In genomic region chr11:75275581-75275980, GRCh38 we compare ENCODE assay signal across 9 cellular contexts. TPM values are rescaled to one million over a fixed set of nuclear protein-coding genes. Genes with fewer than 3 reads are reported as not detected.
DNase-seq lines count a peak whose midpoint lies in the region; ATAC-seq, FAIRE-seq and TF ChIP-seq lines count a peak whose summit lies in the region.
"Had no signal": no experiment of that assay in that cellular context is flagged by ENCODE, and none has a peak within 500 bp of the region (broad histone marks: within the 10 kb centered on the region; RNA-seq: fewer than 3 reads in every experiment).

No MANE protein-coding gene starts in this region.

- no peaks in the 10 kb centered on the region for H3K9me3 Mint-ChIP-seq in activated T-helper 1 cell treated with anti-CD3 and anti-CD28 coated beads, Interleukin-12 subunit alpha, Interleukin-12 subunit beta, Interleukin-2, Interleukin-4 antibody, amounts not matched to agents 30 ng/mL and 10 ng/mL and 1 ng/mL, durations not matched to agents 14 hours and 24 hours and 36 hours

- TF ChIP-seq CTCF in right lobe of liver (IDR thresholded peaks at IDR 0.05) (no peak), HepG2 (CRISPR knock-in tag; IDR thresholded peaks at IDR 0.05) (no peak), lower lobe of right lung (IDR thresholded peaks at IDR 0.05) (no peak)

- ATAC-seq in right lobe of liver (peak; percentile 52 to 71 (median 60)), HepG2 (no peak), lower lobe of right lung (peak; percentile 15 to 27), HG02870 (IDR thresholded peaks at IDR 0.05; ENCODE audit: unreplicated experiment) (no peak)

- BruUV-seq in HepG2 (replicated peaks; lab: Mats Ljungman, UMichigan) = no TSS peak

- CTCF ChIA-PET in HepG2 (lab: Yijun Ruan, JAX; ENCODE audit: low intra/inter-chr PET ratio, low total read pairs) = no interaction called here

- no peak for FAIRE-seq in HepG2 (lab: Jason Lieb, UNC)

- H3K4me1 ChIP-seq in right lobe of liver = no peaks in the 10 kb centered on the region
- peaks cover 2% of the 10 kb centered on the region for H3K4me1 ChIP-seq in HepG2 (ENCODE audit: insufficient read depth, low read length)
- peaks cover 40% of the 10 kb centered on the region for H3K4me1 ChIP-seq in lower lobe of right lung

- in situ Hi-C loops in HepG2 (cut with HindIII; ENCODE audit: extremely low pct_ligation_motif_present, low pct_unique_long_range_greater_than_20kb) = no loop called here

- H3K79me2 ChIP-seq in HepG2 (ENCODE audit: insufficient read depth, low read length) = no peaks in the 10 kb centered on the region

- peaks cover 35% of the 10 kb centered on the region for H3K4me1 Mint-ChIP-seq in activated T-helper 1 cell treated with anti-CD3 and anti-CD28 coated beads, Interleukin-12 subunit alpha, Interleukin-12 subunit beta, Interleukin-2, Interleukin-4 antibody, amounts not matched to agents 30 ng/mL and 10 ng/mL and 1 ng/mL, durations not matched to agents 14 hours and 24 hours and 36 hours (ENCODE audit: low read depth)

- POLR2A ChIA-PET in HepG2 (lab: Yijun Ruan, JAX) = no interaction called here

- WGBS in right lobe of liver (ENCODE audit: insufficient coverage, low coverage, low lambda C conversion rate, missing lambda C conversion rate) = 56% methylated on average over 6 of the region's 6 CpGs
- 96% methylated on average over 6 of the region's 6 CpGs for WGBS in HepG2 (ENCODE audit: low lambda C conversion rate)

- H3K27me3 ChIP-seq in right lobe of liver (no peaks in the 10 kb centered on the region), HepG2 (ENCODE audit: control insufficient read depth in 1 of 2, insufficient read depth in 2 of 2, low read length in 2 of 2) (no peaks in the 10 kb centered on the region), lower lobe of right lung (ENCODE audit: low read depth) (no peaks in the 10 kb centered on the region), MG63 (no peaks in the 10 kb centered on the region)

- no peak overlapping the region for H3K4me2 ChIP-seq in HepG2 (ENCODE audit: low read depth, low read length)

- TF ChIP-seq EP300 in HepG2 (IDR thresholded peaks at IDR 0.05; ENCODE audit: low read depth in 2 of 2, low read length in 2 of 2) = no peak
- TF ChIP-seq EP300 in HepG2 (CRISPR knock-in tag; IDR thresholded peaks at IDR 0.05; ENCODE audit: borderline replicate concordance) = no peak

- H3K27me3 Mint-ChIP-seq in activated T-helper 1 cell treated with anti-CD3 and anti-CD28 coated beads, Interleukin-12 subunit alpha, Interleukin-12 subunit beta, Interleukin-2, Interleukin-4 antibody, amounts not matched to agents 30 ng/mL and 10 ng/mL and 1 ng/mL, durations not matched to agents 14 hours and 24 hours and 36 hours (ENCODE audit: insufficient read depth) = no peaks in the 10 kb centered on the region

- H2AFZ ChIP-seq in HepG2 (ENCODE audit: low read length) = no peak overlapping the region

- H3K9me3 ChIP-seq in right lobe of liver = no peaks in the 10 kb centered on the region
- H3K9me3 ChIP-seq in HepG2 (ENCODE audit: low read length) = no peaks in the 10 kb centered on the region
- no peaks in the 10 kb centered on the region for H3K9me3 ChIP-seq in lower lobe of right lung
- no peaks in the 10 kb centered on the region for H3K9me3 ChIP-seq in MG63

- TF ChIP-seq RAD21 in HepG2 (CRISPR knock-in tag; IDR thresholded peaks at IDR 0.05) = no peak

- H3K36me3 ChIP-seq in right lobe of liver (peaks cover 0 to 23% (median 5%) of the 10 kb centered on the region in 4 donors), HepG2 (replicated peaks in 1 of 2; ENCODE audit: control insufficient read depth in 1 of 2, insufficient read depth in 2 of 2, low read length in 2 of 2) (peaks cover 35 to 59% of the 10 kb centered on the region in 2 experiments), lower lobe of right lung (peaks cover 98% of the 10 kb centered on the region), MG63 (no peaks in the 10 kb centered on the region)

- H4K20me1 ChIP-seq in HepG2 (ENCODE audit: insufficient read depth, low read length) = peaks cover 5% of the 10 kb centered on the region; the same call in 1 of the 2 replicates

- H3K4me3 Mint-ChIP-seq in activated T-helper 1 cell treated with anti-CD3 and anti-CD28 coated beads, Interleukin-12 subunit alpha, Interleukin-12 subunit beta, Interleukin-2, Interleukin-4 antibody, amounts not matched to agents 30 ng/mL and 10 ng/mL and 1 ng/mL, durations not matched to agents 14 hours and 24 hours and 36 hours = peak overlapping the region; percentile 68

- TF ChIP-seq POLR2A in right lobe of liver (IDR thresholded peaks at IDR 0.05) (no peak), HepG2 (IDR thresholded peaks at IDR 0.05; ENCODE audit: insufficient read depth in 1 of 2, low read depth in 2 of 2, low read length in 2 of 2) (no peak)

- peaks cover 23% of the 10 kb centered on the region for H3K36me3 Mint-ChIP-seq in activated T-helper 1 cell treated with anti-CD3 and anti-CD28 coated beads, Interleukin-12 subunit alpha, Interleukin-12 subunit beta, Interleukin-2, Interleukin-4 antibody, amounts not matched to agents 30 ng/mL and 10 ng/mL and 1 ng/mL, durations not matched to agents 14 hours and 24 hours and 36 hours (ENCODE audit: low read depth)

- DNase-seq in right lobe of liver (peak in 1 of 3 donors; percentile 51), HepG2 (ENCODE audit: low spot score) (no peak), lower lobe of right lung (peak; percentile 76), MG63 (no peak), SKM-1 (lab: John Stamatoyannopoulos, UW; ENCODE audit: unreplicated experiment) (no peak)
- DNase-seq in activated T-helper 1 cell treated with anti-CD3 and anti-CD28 coated beads, Interleukin-12 subunit alpha, Interleukin-12 subunit beta, Interleukin-2, Interleukin-4 antibody, amounts not matched to agents 30 ng/mL and 10 ng/mL and 1 ng/mL, durations not matched to agents 14 hours and 24 hours and 36 hours (ENCODE audit: low spot score) = peak; percentile 65
- peak; percentile 41 to 53 for DNase-seq in stimulated activated CD8-positive, alpha-beta memory T cell treated with anti-CD3 and anti-CD28 coated beads, Interleukin-7, amount 100 ng/mL, for 1 hour (ENCODE audit: low read depth in 2 of 2)

- peak overlapping the region in 2 of 3 donors; percentile 7 to 16 for H3K27ac ChIP-seq in right lobe of liver
- H3K27ac ChIP-seq in HepG2 (ENCODE audit: extremely low read length, insufficient read depth, low read length) = no peak overlapping the region
- H3K27ac ChIP-seq in lower lobe of right lung = peak overlapping the region; percentile 67

- no peak overlapping the region for H3K4me3 ChIP-seq in right lobe of liver
- no peak overlapping the region for H3K4me3 ChIP-seq in HepG2 (replicated peaks in 1 of 3; ENCODE audit: insufficient read depth in 1 of 3, low read depth in 2 of 3, low read length in 3 of 3)
- H3K4me3 ChIP-seq in lower lobe of right lung = no peak overlapping the region
- no peak overlapping the region for H3K4me3 ChIP-seq in MG63

- peak overlapping the region; percentile 95 for H3K27ac Mint-ChIP-seq in activated T-helper 1 cell treated with anti-CD3 and anti-CD28 coated beads, Interleukin-12 subunit alpha, Interleukin-12 subunit beta, Interleukin-2, Interleukin-4 antibody, amounts not matched to agents 30 ng/mL and 10 ng/mL and 1 ng/mL, durations not matched to agents 14 hours and 24 hours and 36 hours

- intact Hi-C loops in right lobe of liver (cut with DNase I) = loop anchor here in 1 of 2 donors (5.0 kb wide), 1 partner anchor 107 kb away; no protein-coding TSS in a partner anchor
- intact Hi-C loops in HepG2 (cut with micrococcal nuclease; ENCODE audit: unreplicated experiment) = no loop called here
- intact Hi-C loops in activated T-helper 1 cell treated with anti-CD3 and anti-CD28 coated beads, Interleukin-12 subunit alpha, Interleukin-12 subunit beta, Interleukin-2, Interleukin-4 antibody, amounts not matched to agents 30 ng/mL and 10 ng/mL and 1 ng/mL, durations not matched to agents 14 hours and 24 hours and 36 hours (cut with micrococcal nuclease) = no loop called here
- intact Hi-C loops in lower lobe of right lung (cut with DNase I) = no loop called here

- no peak overlapping the region for H3K9ac ChIP-seq in HepG2 (ENCODE audit: insufficient read depth, low read depth, low read length)

RNA-seq across cellular contexts. Expression of gene TPBGL, which starts 35.0 kb away (rescaled TPM):
- total RNA-seq in right lobe of liver = not detected
- total RNA-seq in HepG2 (2016; rRNA removed; fragmentation: Illumina TruSeq; extraction: Trizol) = not detected in 2 replicates
- total RNA-seq in HepG2 (2016; cell fraction: cytosol; rRNA removed; fragmentation: Illumina TruSeq; extraction: Trizol; ENCODE audit: low read depth) = not detected in 2 replicates
- not detected in 2 replicates for total RNA-seq in HepG2 (2016; cell fraction: insoluble cytoplasmic fraction; rRNA removed; fragmentation: Illumina TruSeq; extraction: Trizol)
- not detected in 2 replicates for total RNA-seq in HepG2 (2016; cell fraction: membrane; rRNA removed; fragmentation: Illumina TruSeq; extraction: Trizol)
- total RNA-seq in HepG2 (2016; cell fraction: nucleus; rRNA removed; fragmentation: Illumina TruSeq; extraction: Trizol) = not detected in 2 replicates
- not detected in 2 replicates for polyA plus RNA-seq in HepG2 (2011; rRNA removed)
- polyA plus RNA-seq in HepG2 (2011; cell fraction: cytosol; rRNA removed) = not detected in 2 replicates
- 0.05 TPM in 1 of 2 replicates, not detected in the other for polyA plus RNA-seq in HepG2 (2011; cell fraction: nucleus; rRNA removed)
- polyA plus RNA-seq in HepG2 (2012) = not detected in 2 replicates
- polyA plus RNA-seq in HepG2 (2016; cell fraction: cytosol; fragmentation: Illumina TruSeq; extraction: Trizol; ENCODE audit: low read depth) = not detected in 2 replicates
- not detected in 2 replicates for polyA plus RNA-seq in HepG2 (2016; cell fraction: insoluble cytoplasmic fraction; fragmentation: Illumina TruSeq; extraction: Trizol; ENCODE audit: low read depth)
- 0.07 and 0.18 TPM in 2 replicates for polyA plus RNA-seq in HepG2 (2016; cell fraction: membrane; fragmentation: Illumina TruSeq; extraction: Trizol; ENCODE audit: low read depth)
- polyA plus RNA-seq in HepG2 (2016; cell fraction: nucleus; fragmentation: Illumina TruSeq; extraction: Trizol; ENCODE audit: insufficient read depth, low read depth) = not detected in 2 replicates
- polyA minus RNA-seq in HepG2 (2011; rRNA and poly(A)+ RNA removed; ENCODE audit: low replicate concordance) = not detected in 2 replicates
- not detected in 2 replicates for polyA minus RNA-seq in HepG2 (2011; cell fraction: cytosol; rRNA and poly(A)+ RNA removed)
- polyA minus RNA-seq in HepG2 (2011; cell fraction: nucleus; rRNA and poly(A)+ RNA removed) = 0.12 TPM in 1 of 2 replicates, not detected in the other
- total RNA-seq in activated T-helper 1 cell treated with anti-CD3 and anti-CD28 coated beads, Interleukin-12 subunit alpha, Interleukin-12 subunit beta, Interleukin-2, Interleukin-4 antibody, amounts not matched to agents 30 ng/mL and 10 ng/mL and 1 ng/mL, durations not matched to agents 14 hours and 24 hours and 36 hours = 0.34 and 0.47 TPM in 2 replicates
- 0.47 TPM for total RNA-seq in lower lobe of right lung
- not detected in 2 replicates for total RNA-seq in MG63 (2014; rRNA removed; shearing (Covaris generic); ENCODE audit: low replicate concordance)
- total RNA-seq: RPMI7951 had no signal

Comparison
In these comparisons a context has a peak if more than half of its experiments do, and no peak if none do; other contexts are left out.
1. ATAC-seq: peak in right lobe of liver (4 of 4) and lower lobe of right lung (2 of 2); none in HepG2 (single experiment) and HG02870 (single experiment).
2. DNase-seq: peak in activated T-helper 1 cell treated with anti-CD3 and anti-CD28 coated beads, Interleukin-12 subunit alpha, Interleukin-12 subunit beta, Interleukin-2, Interleukin-4 antibody, amounts not matched to agents 30 ng/mL and 10 ng/mL and 1 ng/mL, durations not matched to agents 14 hours and 24 hours and 36 hours (single experiment), lower lobe of right lung (single experiment) and stimulated activated CD8-positive, alpha-beta memory T cell treated with anti-CD3 and anti-CD28 coated beads, Interleukin-7, amount 100 ng/mL, for 1 hour (2 of 2); none in HepG2 (single experiment), MG63 (single experiment) and SKM-1 (single experiment).